8 cellular contexts compared by ENCODE assay signal in genomic region chr16:66588981-66589713, GRCh38. TPM values are rescaled to one million over a fixed set of nuclear protein-coding genes. Genes with fewer than 3 reads are reported as not detected.
A peak's percentile ranks its signal among the peaks of the same experiment; 100 is the strongest.
DNase-seq lines count a peak whose midpoint lies in the region; ATAC-seq and TF ChIP-seq lines count a peak whose summit lies in the region.

No MANE protein-coding gene starts in this region.

- H3K27me3 Mint-ChIP-seq in MCF 10A (ENCODE audit: insufficient read depth, unreplicated experiment) = no peaks in the 10 kb centered on the region

- POLR2A ChIA-PET in MCF 10A (lab: Yijun Ruan, JAX) = no interaction called here

- TF ChIP-seq CTCF in MCF 10A (IDR thresholded peaks at IDR 0.05; ENCODE audit: unreplicated experiment) = peak; percentile 54
- peak; percentile 65 for TF ChIP-seq CTCF in lung (IDR thresholded peaks at IDR 0.05; ENCODE audit: control extremely low read depth, extremely low read depth)
- TF ChIP-seq CTCF in suprapubic skin (IDR thresholded peaks at IDR 0.05) = peak; percentile 40 to 42

- TF ChIP-seq EP300 in suprapubic skin (IDR thresholded peaks at IDR 0.05) = no peak

- intact Hi-C loops in MCF 10A (cut with micrococcal nuclease) = loop anchor here (2.0 kb wide), 1 partner anchor 110 kb away; no protein-coding TSS in a partner anchor

- BruUV-seq in MCF 10A (replicated peaks; lab: Mats Ljungman, UMichigan) = no TSS peak

- TF ChIP-seq POLR2A in suprapubic skin (IDR thresholded peaks at IDR 0.05) = no peak

- peak; percentile 36 for DNase-seq in T-helper 9 cell
- peak; percentile 53 for DNase-seq in MCF 10A (ENCODE audit: unreplicated experiment)
- peak; percentile 49 for DNase-seq in lung (ENCODE audit: low spot score)
- peak in 1 of 2 donors; percentile 66 for DNase-seq in suprapubic skin (ENCODE audit: low spot score in 2 of 2)
- DNase-seq in NCI-H510A treated with DMSO at 0.1 percent for 48 hours (lab: John Stamatoyannopoulos, UW) = no peak
- DNase-seq in NCI-H748 treated with DMSO at 0.1 percent for 48 hours (lab: John Stamatoyannopoulos, UW) = no peak

- no peaks in the 10 kb centered on the region for H3K4me1 Mint-ChIP-seq in MCF 10A (ENCODE audit: insufficient read depth, unreplicated experiment)

- no peak overlapping the region for H3K27ac Mint-ChIP-seq in MCF 10A (ENCODE audit: low read depth, unreplicated experiment)

- ATAC-seq in GM18511 (IDR thresholded peaks at IDR 0.05; ENCODE audit: unreplicated experiment) = peak; percentile 74
- peak; percentile 82 for ATAC-seq in HG03432 (IDR thresholded peaks at IDR 0.05; ENCODE audit: unreplicated experiment)
- ATAC-seq in lung (ENCODE audit: insufficient read depth, low FRiP score) = peak; percentile 87

- H3K4me3 Mint-ChIP-seq in MCF 10A (ENCODE audit: unreplicated experiment) = no peak overlapping the region

- H3K4me3 ChIP-seq in lung (no peak overlapping the region), suprapubic skin (no peak overlapping the region)

- H3K4me1 ChIP-seq in lung (ENCODE audit: control insufficient read depth in 2 of 2, insufficient read depth in 2 of 2, low read length in 2 of 2) (peaks cover 0 to 9% of the 10 kb centered on the region in 2 donors), suprapubic skin (no peaks in the 10 kb centered on the region)

- peaks cover 6% of the 10 kb centered on the region for H3K36me3 Mint-ChIP-seq in MCF 10A (ENCODE audit: insufficient read depth, unreplicated experiment)

- H3K9me3 Mint-ChIP-seq in MCF 10A (ENCODE audit: unreplicated experiment) = no peaks in the 10 kb centered on the region

- peaks cover 0 to 2% of the 10 kb centered on the region in 2 donors for H3K9me3 ChIP-seq in lung (ENCODE audit: control insufficient read depth in 2 of 2, insufficient read depth in 1 of 2, low read length in 1 of 2)
- no peaks in the 10 kb centered on the region for H3K9me3 ChIP-seq in suprapubic skin

- H3K27ac ChIP-seq in lung (ENCODE audit: low read depth in 1 of 2, low read length in 1 of 2) = no peak overlapping the region
- H3K27ac ChIP-seq in suprapubic skin = no peak overlapping the region

- H3K27me3 ChIP-seq in lung (ENCODE audit: control insufficient read depth, insufficient read depth) (no peaks in the 10 kb centered on the region), suprapubic skin (no peaks in the 10 kb centered on the region)

- H3K36me3 ChIP-seq in lung (ENCODE audit: control insufficient read depth in 2 of 2, insufficient read depth in 2 of 2, low read length in 2 of 2) (no peaks in the 10 kb centered on the region), suprapubic skin (no peaks in the 10 kb centered on the region)

- CTCF ChIA-PET in MCF 10A (lab: Yijun Ruan, JAX) = interaction anchor here (0.5 to 1.2 kb wide), 7 partner anchors 14 to 310 kb away, joined by 3 to 4 read pairs (median 3); no protein-coding TSS in a partner anchor

- 70 to 89% methylated on average over 8 of the region's 8 CpGs for WGBS in lung, 2 donors
- 79% methylated on average over 6 of the region's 8 CpGs for WGBS in suprapubic skin

RNA-seq across cellular contexts. Expression of gene CMTM2, which starts 9.9 kb away (rescaled TPM):
- not detected in 2 replicates for total RNA-seq in MCF 10A (2022)
- 1 to 10 TPM; 2.2 to 3.7 TPM for total RNA-seq in lung
- 10 to 100 TPM in 1 of 2 donors, 1 to 10 TPM in 1; 2.0 to 14.1 TPM for polyA plus RNA-seq in lung
- total RNA-seq in suprapubic skin = not detected

RNA-seq across cellular contexts. Expression of gene CMTM3, which starts 15.4 kb away (rescaled TPM):
- total RNA-seq in MCF 10A (2022) (4.3 and 5.7 TPM in 2 replicates), lung (10 to 100 TPM; 28.1 to 34.6 TPM), suprapubic skin (10 to 100 TPM in 2 of 4 donors, 1 to 10 TPM in 2; 6.5 to 15.5 (median 9.2) TPM)
- polyA plus RNA-seq in lung = 10 to 100 TPM; 19.8 to 46.4 TPM

RNA-seq across cellular contexts. Expression of gene CMTM1, which starts 22.9 kb away (rescaled TPM):
- total RNA-seq in MCF 10A (2022) = 2.1 and 4.8 TPM in 2 replicates
- total RNA-seq in lung = 1 to 10 TPM; 3.7 to 7.5 TPM
- 1 to 10 TPM in 1 of 2 donors, under 1 TPM in 1; 0.41 to 2.0 TPM for polyA plus RNA-seq in lung
- total RNA-seq in suprapubic skin = 1 to 10 TPM in 3 of 4 donors, under 1 TPM in 1; 0.97 to 1.6 (median 1.5) TPM

RNA-seq across cellular contexts. Expression of gene CKLF, which starts 36.8 kb away (rescaled TPM):
- 41.3 and 57.8 TPM in 2 replicates for total RNA-seq in MCF 10A (2022)
- 10 to 100 TPM; 43.8 to 48.5 TPM for total RNA-seq in lung
- polyA plus RNA-seq in lung = 100 to 1,000 TPM in 1 of 2 donors, 10 to 100 TPM in 1; 43.1 to 133 TPM
- total RNA-seq in suprapubic skin = 10 to 100 TPM; 15.4 to 33.7 (median 21.4) TPM

RNA-seq across cellular contexts. Expression of gene TK2, which starts 39.2 kb away (rescaled TPM):
- total RNA-seq in MCF 10A (2022) (31.2 and 38.2 TPM in 2 replicates), lung (10 to 100 TPM; 33.2 to 37.7 TPM), suprapubic skin (10 to 100 TPM; 13.6 to 27.0 (median 19.7) TPM)
- 10 to 100 TPM; 13.1 to 16.8 TPM for polyA plus RNA-seq in lung

Comparison
In these comparisons a context has a peak if more than half of its experiments do, and no peak if none do; other contexts are left out.
1. DNase-seq: peak in T-helper 9 cell (single experiment), MCF 10A (single experiment) and lung (single experiment); none in NCI-H510A treated with DMSO at 0.1 percent for 48 hours (single experiment) and NCI-H748 treated with DMSO at 0.1 percent for 48 hours (single experiment).
2. Peak in every context shown above with its lines, with median percentiles within 50 percentile points of each other: ATAC-seq and CTCF ChIP-seq.